Comparison of ENCODE assay signal across 9 cellular contexts in genomic region chr15:28652538-28652937, GRCh38. TPM values are rescaled to one million over a fixed set of nuclear protein-coding genes. Genes with fewer than 3 reads are reported as not detected.
DNase-seq lines count a peak whose midpoint lies in the region; ATAC-seq, FAIRE-seq and TF ChIP-seq lines count a peak whose summit lies in the region.
"Not testable (repeated sequence)": the region's sequence is repeated elsewhere in the genome, so short reads cannot be mapped to it uniquely, and the experiment has no call there.
"Had no signal": no experiment of that assay in that cellular context is flagged by ENCODE, and none has a peak within 500 bp of the region (broad histone marks: within the 10 kb centered on the region; RNA-seq: fewer than 3 reads in every experiment).

No MANE protein-coding gene starts in this region.

- not testable (repeated sequence) for TF ChIP-seq CTCF in H9 (conservative IDR thresholded peaks at IDR 0.05); MM.1S (IDR thresholded peaks at IDR 0.05; ENCODE audit: low read length); K562 (IDR thresholded peaks at IDR 0.05 in 2 of 3, conservative IDR thresholded peaks at IDR 0.05 in 1 of 3; ENCODE audit: insufficient read depth in 2 of 3, low read depth in 1 of 3, low read length in 3 of 3); endodermal cell (conservative IDR thresholded peaks at IDR 0.05); HepG2 (CRISPR knock-in tag; IDR thresholded peaks at IDR 0.05); upper lobe of right lung (IDR thresholded peaks at IDR 0.05)

- in situ Hi-C loops in K562 (cut with MboI); HepG2 (cut with HindIII; ENCODE audit: extremely low pct_ligation_motif_present, low pct_unique_long_range_greater_than_20kb): not testable (repeated sequence)

- ATAC-seq in K562, Right ventricle myocardium inferior, HepG2, upper lobe of right lung: not testable (repeated sequence)

- not testable (repeated sequence) for H3K9me3 Mint-ChIP-seq in H9, endodermal cell

- POLR2A ChIA-PET in K562 (lab: Yijun Ruan, JAX); HepG2 (lab: Yijun Ruan, JAX): not testable (repeated sequence)

- peaks cover 8 to 13% (median 9%) of the 10 kb centered on the region in 3 experiments for H3K36me3 Mint-ChIP-seq in H9 (ENCODE audit: insufficient read depth in 1 of 3, low read depth in 3 of 3)
- H3K36me3 Mint-ChIP-seq in endodermal cell (ENCODE audit: low read depth), result peaks cover 13% of the 10 kb centered on the region

- H2BK15ac ChIP-seq in H9 (ENCODE audit: low read depth, low read length), result not testable (repeated sequence)

- not testable (repeated sequence) for H3K4me2 ChIP-seq in H9 (ENCODE audit: insufficient read depth, insufficient read length, low read length); MM.1S (ENCODE audit: low read depth, low read length); K562 (ENCODE audit: insufficient read depth, low read length); HepG2 (ENCODE audit: low read depth, low read length)

- H2AK5ac ChIP-seq in H9 (ENCODE audit: insufficient read length, low read length), result not testable (repeated sequence)

- not testable (repeated sequence) for H3K79me2 ChIP-seq in H9 (ENCODE audit: insufficient read depth, low read length); MM.1S (ENCODE audit: low read length); K562 (ENCODE audit: control insufficient read depth, insufficient read depth, low read length); HepG2 (ENCODE audit: insufficient read depth, low read length)

- H4K5ac ChIP-seq in H9 (ENCODE audit: insufficient read length, low read depth, low read length), result not testable (repeated sequence)

- not testable (repeated sequence) for H3T11ph ChIP-seq in H9 (ENCODE audit: low read length)

- not testable (repeated sequence) for FAIRE-seq in K562 (lab: Jason Lieb, UNC); HepG2 (lab: Jason Lieb, UNC)

- not testable (repeated sequence) for H3K23me2 ChIP-seq in H9 (ENCODE audit: insufficient read length, low read depth, low read length, poor library complexity, severe bottlenecking)

- not testable (repeated sequence) for TF ChIP-seq EP300 in K562 (IDR thresholded peaks at IDR 0.05; ENCODE audit: low read length); HepG2 (IDR thresholded peaks at IDR 0.05; ENCODE audit: low read depth in 2 of 2, low read length in 2 of 2); HepG2 (CRISPR knock-in tag; IDR thresholded peaks at IDR 0.05; ENCODE audit: borderline replicate concordance)

- H3K4ac ChIP-seq in H9 (ENCODE audit: low read depth, low read length), result not testable (repeated sequence)

- not testable (repeated sequence) for H4K20me1 ChIP-seq in H9 (ENCODE audit: control insufficient read depth, insufficient read depth, insufficient read length); MM.1S (ENCODE audit: insufficient read depth, low read length); K562 (replicated peaks; ENCODE audit: control insufficient read depth, insufficient read depth, low read length); HepG2 (ENCODE audit: insufficient read depth, low read length)

- not testable (repeated sequence) for H3K4me1 ChIP-seq in H9 (ENCODE audit: insufficient read depth, low read length); MM.1S (ENCODE audit: low read length); K562 (replicated peaks in 1 of 2; ENCODE audit: control insufficient read depth in 2 of 2, insufficient read depth in 2 of 2, low read length in 2 of 2); endodermal cell (ENCODE audit: control insufficient read depth, insufficient read depth, low read length); HepG2 (ENCODE audit: insufficient read depth, low read length); upper lobe of right lung

- not testable (repeated sequence) for H3K18ac ChIP-seq in H9 (ENCODE audit: insufficient read length, low read depth, low read length)

- H2BK120ac ChIP-seq in H9 (ENCODE audit: low read depth, low read length, poor library complexity, severe bottlenecking), result not testable (repeated sequence)

- WGBS in H9 (ENCODE audit: extremely low coverage, insufficient read length, low lambda C conversion rate), result 100% methylated on average over 1 of the region's 10 CpGs
- 98% methylated on average over 5 of the region's 10 CpGs for WGBS in K562 (ENCODE audit: insufficient coverage, low coverage, missing lambda C conversion rate)
- 80 to 86% methylated on average over 1 to 8 of the region's 10 CpGs for WGBS in endodermal cell (ENCODE audit: insufficient coverage in 1 of 2, insufficient read length in 1 of 2), 2 experiments
- 98% methylated on average over 10 of the region's 10 CpGs for WGBS in HepG2 (ENCODE audit: low lambda C conversion rate)

- not testable (repeated sequence) for H3K27me3 ChIP-seq in H9 (ENCODE audit: insufficient read depth, low read length); MM.1S (replicated peaks; ENCODE audit: insufficient read depth, low read length); K562 (ENCODE audit: control insufficient read depth in 2 of 2, insufficient read depth in 2 of 2, low read length in 2 of 2); endodermal cell (ENCODE audit: control insufficient read depth, insufficient read depth, low read length, poor library complexity, severe bottlenecking); HepG2 (ENCODE audit: control insufficient read depth in 1 of 2, insufficient read depth in 2 of 2, low read length in 2 of 2); upper lobe of right lung

- CTCF ChIA-PET in K562 (lab: Yijun Ruan, JAX; ENCODE audit: low intra/inter-chr PET ratio); HepG2 (lab: Yijun Ruan, JAX; ENCODE audit: low intra/inter-chr PET ratio, low total read pairs): not testable (repeated sequence)

- not testable (repeated sequence) for H3K27me3 Mint-ChIP-seq in H9 (ENCODE audit: low read depth); endodermal cell (ENCODE audit: insufficient read depth)

- not testable (repeated sequence) for H2AFZ ChIP-seq in H9 (ENCODE audit: low read length); MM.1S (ENCODE audit: low read length); K562 (ENCODE audit: low read depth, low read length); HepG2 (ENCODE audit: low read length)

- not testable (repeated sequence) for H3K36me3 ChIP-seq in MM.1S (replicated peaks; ENCODE audit: insufficient read depth, low read length); K562 (ENCODE audit: control insufficient read depth, insufficient read depth, low read length); endodermal cell (ENCODE audit: control insufficient read depth, insufficient read depth, low read length); HepG2 (replicated peaks in 1 of 2; ENCODE audit: control insufficient read depth in 1 of 2, insufficient read depth in 2 of 2, low read length in 2 of 2); upper lobe of right lung

- H3K27ac Mint-ChIP-seq in H9 (peak overlapping the region in 2 of 3 experiments; percentile 2 to 91; a peak in 4 of 7 replicates), endodermal cell (peak overlapping the region; percentile 32)

- TF ChIP-seq POLR2A in K562 (conservative IDR thresholded peaks at IDR 0.05); HepG2 (IDR thresholded peaks at IDR 0.05; ENCODE audit: insufficient read depth in 1 of 2, low read depth in 2 of 2, low read length in 2 of 2): not testable (repeated sequence)

- not testable (repeated sequence) for H2BK5ac ChIP-seq in H9 (ENCODE audit: insufficient read length, low read length)

- H3K4me3 ChIP-seq in MM.1S (ENCODE audit: low read length); K562; endodermal cell (ENCODE audit: low read length); HepG2 (replicated peaks in 1 of 3; ENCODE audit: insufficient read depth in 1 of 3, low read depth in 2 of 3, low read length in 3 of 3); upper lobe of right lung: not testable (repeated sequence)

- peak; percentile 2 for DNase-seq in H9
- peak; percentile 0 for DNase-seq in MM.1S
- DNase-seq in K562 (ENCODE audit: extremely low read depth in 1 of 4, low spot score in 3 of 4); endodermal cell; HepG2 (ENCODE audit: low spot score): not testable (repeated sequence)
- DNase-seq in Right ventricle myocardium inferior (ENCODE audit: missing footprints), result peak; percentile 31
- DNase-seq in upper lobe of right lung, result peak; percentile 16

- H3K56ac ChIP-seq in H9 (ENCODE audit: insufficient read length, low read depth, low read length), result not testable (repeated sequence)

- not testable (repeated sequence) for H3K4me1 Mint-ChIP-seq in H9, endodermal cell

- H3F3A ChIP-seq in MM.1S (ENCODE audit: insufficient read depth, low read length), result not testable (repeated sequence)

- not testable (repeated sequence) for H2BK20ac ChIP-seq in H9 (ENCODE audit: low read depth, low read length, poor library complexity, severe bottlenecking)

- H3K9me1 ChIP-seq in K562 (ENCODE audit: control insufficient read depth, insufficient read depth, low read length), result not testable (repeated sequence)

- not testable (repeated sequence) for H3K27ac ChIP-seq in H9 (ENCODE audit: insufficient read length, low read depth, low read length); MM.1S (ENCODE audit: low read length); K562 (ENCODE audit: extremely low read depth, low read depth, low read length); endodermal cell (ENCODE audit: low read depth, low read length); HepG2 (ENCODE audit: extremely low read length, insufficient read depth, low read length); upper lobe of right lung

- not testable (repeated sequence) for H3K79me1 ChIP-seq in H9 (ENCODE audit: insufficient read depth, low read depth, low read length, poor library complexity, severe bottlenecking)

- H3K9me3 ChIP-seq in H9 (ENCODE audit: control insufficient read depth, low read depth, low read length); MM.1S (replicated peaks; ENCODE audit: insufficient read depth, low read length); K562 (replicated peaks; ENCODE audit: control insufficient read depth, insufficient read depth, low read depth, low read length); endodermal cell (ENCODE audit: control insufficient read depth, low read length); HepG2 (ENCODE audit: low read length); upper lobe of right lung: not testable (repeated sequence)

- H3K9ac ChIP-seq in H9 (ENCODE audit: extremely low read depth, insufficient read length, low read length); MM.1S (ENCODE audit: low read length); K562 (ENCODE audit: insufficient read depth in 1 of 2, low read depth in 2 of 2, low read length in 2 of 2); endodermal cell (ENCODE audit: extremely low read depth, low read length, poor library complexity, severe bottlenecking); HepG2 (ENCODE audit: insufficient read depth, low read depth, low read length): not testable (repeated sequence)

- H3K9me2 ChIP-seq in MM.1S (replicated peaks; ENCODE audit: insufficient read depth, low read length), result not testable (repeated sequence)

- not testable (repeated sequence) for H4K91ac ChIP-seq in H9 (ENCODE audit: insufficient read length, low read depth, low read length)

- BruUV-seq in K562 (replicated peaks; lab: Mats Ljungman, UMichigan); HepG2 (replicated peaks; lab: Mats Ljungman, UMichigan): not testable (repeated sequence)

- H3K4me3 Mint-ChIP-seq in H9, endodermal cell: not testable (repeated sequence)

- H3K23ac ChIP-seq in H9 (ENCODE audit: insufficient read length, low read depth, low read length), result not testable (repeated sequence)

- H3K14ac ChIP-seq in H9 (ENCODE audit: insufficient read depth, low read length), result not testable (repeated sequence)

- intact Hi-C loops in K562 (cut with micrococcal nuclease); Right ventricle myocardium inferior (cut with DNase I); HepG2 (cut with micrococcal nuclease; ENCODE audit: unreplicated experiment); upper lobe of right lung (cut with DNase I): not testable (repeated sequence)

- TF ChIP-seq RAD21 in K562 (CRISPR knock-in tag; conservative IDR thresholded peaks at IDR 0.05 in 1 of 2, IDR thresholded peaks at IDR 0.05 in 1 of 2); HepG2 (CRISPR knock-in tag; IDR thresholded peaks at IDR 0.05): not testable (repeated sequence)

- not testable (repeated sequence) for H4K8ac ChIP-seq in H9 (replicated peaks; ENCODE audit: insufficient read length, low read depth, low read length)

- not testable (repeated sequence) for H2BK12ac ChIP-seq in H9 (ENCODE audit: insufficient read length, low read depth, low read length)

RNA-seq across cellular contexts. Expression of gene GOLGA8M, which starts 59.7 kb away (rescaled TPM):
- total RNA-seq in H9 (2021) (not detected in 2 replicates), K562 (2014; rRNA removed) (not detected in 2 replicates), K562 (2014; rRNA removed; fragmentation: Illumina TruSeq; extraction: Trizol) (not detected in 2 replicates), K562 (2015; rRNA removed; fragmentation: Illumina TruSeq; extraction: Trizol) (0.11 TPM in 1 of 2 replicates, not detected in the other), K562 (2021) (not detected in 2 replicates), endodermal cell (under 1 TPM in 1 of 2 donors, not detected in 1; 0.86 TPM), Right ventricle myocardium inferior (2.6 TPM), HepG2 (2016; rRNA removed; fragmentation: Illumina TruSeq; extraction: Trizol) (not detected in 2 replicates), upper lobe of right lung (3.0 TPM)
- 0.19 TPM in 1 of 2 replicates, not detected in the other for total RNA-seq in K562 (2011; cell fraction: chromatin; rRNA removed; ENCODE audit: low replicate concordance)
- not detected in 2 replicates for total RNA-seq in K562 (2011; cell fraction: nucleolus; rRNA removed)
- not detected in 2 replicates for total RNA-seq in K562 (2011; cell fraction: nucleoplasm; rRNA removed)
- polyA plus RNA-seq in K562 (2011; rRNA removed) (0.12 TPM in 1 of 2 replicates, not detected in the other), K562 (2014; fragmentation: Illumina TruSeq; extraction: Trizol) (not detected in 2 replicates), K562 (2014; fragmentation: Nextera tagmentation; extraction: Ambion mirVana) (not detected), K562 (2014; rRNA removed) (not detected in 2 replicates), HepG2 (2011; rRNA removed) (0.05 and 0.66 TPM in 2 replicates)
- polyA plus RNA-seq in K562 (2011; cell fraction: cytosol; rRNA removed), result not detected in 2 replicates
- 0.06 TPM in 1 of 2 replicates, not detected in the other for polyA plus RNA-seq in K562 (2011; cell fraction: nucleus; rRNA removed)
- 0.35 TPM in 1 of 2 replicates, not detected in the other for polyA plus RNA-seq in K562 (2012)
- polyA minus RNA-seq in K562 (2011; rRNA and poly(A)+ RNA removed), result not detected in 2 replicates
- not detected in 2 replicates for polyA minus RNA-seq in K562 (2011; cell fraction: cytosol; rRNA and poly(A)+ RNA removed)
- polyA minus RNA-seq in K562 (2011; cell fraction: nucleus; rRNA and poly(A)+ RNA removed), result not detected in 2 replicates
- polyA plus RNA-seq in endodermal cell (2013, experiment 1 of 2), result not detected
- 0.21 TPM for polyA plus RNA-seq in endodermal cell (2013, experiment 2 of 2)
- not detected in 2 replicates for total RNA-seq in HepG2 (2016; cell fraction: cytosol; rRNA removed; fragmentation: Illumina TruSeq; extraction: Trizol; ENCODE audit: low read depth)
- total RNA-seq in HepG2 (2016; cell fraction: insoluble cytoplasmic fraction; rRNA removed; fragmentation: Illumina TruSeq; extraction: Trizol), result 0.06 TPM in 1 of 2 replicates, not detected in the other
- total RNA-seq in HepG2 (2016; cell fraction: membrane; rRNA removed; fragmentation: Illumina TruSeq; extraction: Trizol), result not detected in 2 replicates
- total RNA-seq in HepG2 (2016; cell fraction: nucleus; rRNA removed; fragmentation: Illumina TruSeq; extraction: Trizol), result not detected in 2 replicates
- polyA plus RNA-seq in HepG2 (2011; cell fraction: cytosol; rRNA removed), result 0.04 TPM in 1 of 2 replicates, not detected in the other
- polyA plus RNA-seq in HepG2 (2011; cell fraction: nucleus; rRNA removed), result 0.90 and 2.4 TPM in 2 replicates
- polyA plus RNA-seq in HepG2 (2012), result 0.17 and 0.23 TPM in 2 replicates
- not detected in 2 replicates for polyA plus RNA-seq in HepG2 (2016; cell fraction: cytosol; fragmentation: Illumina TruSeq; extraction: Trizol; ENCODE audit: low read depth)
- polyA plus RNA-seq in HepG2 (2016; cell fraction: insoluble cytoplasmic fraction; fragmentation: Illumina TruSeq; extraction: Trizol; ENCODE audit: low read depth), result not detected in 2 replicates
- polyA plus RNA-seq in HepG2 (2016; cell fraction: membrane; fragmentation: Illumina TruSeq; extraction: Trizol; ENCODE audit: low read depth), result not detected in 2 replicates
- 1.3 TPM in 1 of 2 replicates, not detected in the other for polyA plus RNA-seq in HepG2 (2016; cell fraction: nucleus; fragmentation: Illumina TruSeq; extraction: Trizol; ENCODE audit: insufficient read depth, low read depth)
- polyA minus RNA-seq in HepG2 (2011; rRNA and poly(A)+ RNA removed; ENCODE audit: low replicate concordance), result 0.20 TPM in 1 of 2 replicates, not detected in the other
- polyA minus RNA-seq in HepG2 (2011; cell fraction: cytosol; rRNA and poly(A)+ RNA removed), result not detected in 2 replicates
- polyA minus RNA-seq in HepG2 (2011; cell fraction: nucleus; rRNA and poly(A)+ RNA removed), result 0.50 and 1.3 TPM in 2 replicates
- total RNA-seq: Caco-2, Calu3 had no signal
